In genomic region chr6:44115866-44116265, GRCh38 we compare ENCODE assay signal across 15 cellular contexts. TPM values are rescaled to one million over a fixed set of nuclear protein-coding genes. Genes with fewer than 3 reads are reported as not detected.
DNase-seq lines count a peak whose midpoint lies in the region; ATAC-seq, FAIRE-seq and TF ChIP-seq lines count a peak whose summit lies in the region.
"Had no signal": no experiment of that assay in that cellular context is flagged by ENCODE, and none has a peak within 500 bp of the region (broad histone marks: within the 10 kb centered on the region; RNA-seq: fewer than 3 reads in every experiment).

No MANE protein-coding gene starts in this region.

- H2BK15ac ChIP-seq in neuronal stem cell (ENCODE audit: low read length): no peak overlapping the region

- H3K14ac ChIP-seq in neuronal stem cell (ENCODE audit: low read length): no peak overlapping the region

- peak overlapping the region; percentile 79 for H3K4me2 ChIP-seq in osteoblast (ENCODE audit: insufficient read depth, low read length)
- no peak overlapping the region for H3K4me2 ChIP-seq in neuronal stem cell (ENCODE audit: insufficient read depth, low read length, poor library complexity, severe bottlenecking)

- H4K8ac ChIP-seq in neuronal stem cell (ENCODE audit: low read depth, low read length): no peak overlapping the region

- no peak overlapping the region for H2BK120ac ChIP-seq in neuronal stem cell (ENCODE audit: low read depth, low read length)

- peaks cover 16% of the 10 kb centered on the region for H3K4me1 ChIP-seq in CD8-positive, alpha-beta T cell (ENCODE audit: insufficient read depth, low read length)
- H3K4me1 ChIP-seq in osteoblast (ENCODE audit: insufficient read depth, low read length): peaks cover 54% of the 10 kb centered on the region
- H3K4me1 ChIP-seq in neuronal stem cell (ENCODE audit: control insufficient read depth in 2 of 2, insufficient read depth in 1 of 2, low read depth in 1 of 2, low read length in 2 of 2): peaks cover 0 to 2% of the 10 kb centered on the region in 2 donors

- no peak overlapping the region for H3K18ac ChIP-seq in neuronal stem cell (ENCODE audit: low read length)

- no peaks in the 10 kb centered on the region for H3K27me3 ChIP-seq in CD8-positive, alpha-beta T cell (ENCODE audit: insufficient read depth, low read length)
- H3K27me3 ChIP-seq in osteoblast (ENCODE audit: insufficient read depth, low read length) (no peaks in the 10 kb centered on the region), neuronal stem cell (ENCODE audit: control insufficient read depth in 3 of 3, insufficient read depth in 3 of 3, low read depth in 1 of 3, low read length in 3 of 3) (no peaks in the 10 kb centered on the region)
- H3K27me3 ChIP-seq: spleen had no signal

- H3K27me3 Mint-ChIP-seq in CD8-positive, alpha-beta T cell (ENCODE audit: low read depth): no peaks in the 10 kb centered on the region
- H3K27me3 Mint-ChIP-seq: natural killer cell treated with Interleukin-12 subunit alpha and Interleukin-12 subunit beta and Interleukin-15 and Interleukin-18, amount 100 ng/mL, for 72 hours had no signal

- H2AFZ ChIP-seq in osteoblast (ENCODE audit: low read length): no peak overlapping the region
- H2AFZ ChIP-seq in neuronal stem cell (ENCODE audit: low read length): no peak overlapping the region

- no peak overlapping the region for H3K4me3 ChIP-seq in CD8-positive, alpha-beta T cell (ENCODE audit: low read depth, low read length)
- H3K4me3 ChIP-seq in osteoblast (ENCODE audit: insufficient read depth, low read length) (no peak overlapping the region), neuronal stem cell (ENCODE audit: low read length in 2 of 2) (no peak overlapping the region)
- H3K4me3 ChIP-seq: spleen had no signal

- intact Hi-C loops in CD8-positive, alpha-beta T cell (cut with DNase I, micrococcal nuclease): no loop called here

- peaks cover 56% of the 10 kb centered on the region for H3K4me1 Mint-ChIP-seq in CD8-positive, alpha-beta T cell (ENCODE audit: low read depth)

- peaks cover 7% of the 10 kb centered on the region for H4K20me1 ChIP-seq in osteoblast (ENCODE audit: insufficient read depth, low read length)

- no peak for ATAC-seq in CD8-positive, alpha-beta T cell
- ATAC-seq in GM21786 (IDR thresholded peaks at IDR 0.05; ENCODE audit: unreplicated experiment): no peak
- ATAC-seq: natural killer cell treated with Interleukin-12 subunit alpha and Interleukin-12 subunit beta and Interleukin-15 and Interleukin-18, amount 100 ng/mL, for 72 hours had no signal

- H3K79me2 ChIP-seq in osteoblast (ENCODE audit: insufficient read depth, low read length): peaks cover 84% of the 10 kb centered on the region

- H3K4me3 Mint-ChIP-seq in CD8-positive, alpha-beta T cell: no peak overlapping the region
- H3K4me3 Mint-ChIP-seq: natural killer cell treated with Interleukin-12 subunit alpha and Interleukin-12 subunit beta and Interleukin-15 and Interleukin-18, amount 100 ng/mL, for 72 hours had no signal

- no peak overlapping the region for H2BK12ac ChIP-seq in neuronal stem cell (ENCODE audit: low read length)

- H3K9me3 Mint-ChIP-seq in CD8-positive, alpha-beta T cell: no peaks in the 10 kb centered on the region
- H3K9me3 Mint-ChIP-seq: natural killer cell treated with Interleukin-12 subunit alpha and Interleukin-12 subunit beta and Interleukin-15 and Interleukin-18, amount 100 ng/mL, for 72 hours had no signal

- H2AK5ac ChIP-seq in neuronal stem cell (ENCODE audit: low read depth, low read length): no peak overlapping the region

- H3K27ac Mint-ChIP-seq in CD8-positive, alpha-beta T cell: peak overlapping the region; percentile 49
- H3K27ac Mint-ChIP-seq: natural killer cell treated with Interleukin-12 subunit alpha and Interleukin-12 subunit beta and Interleukin-15 and Interleukin-18, amount 100 ng/mL, for 72 hours had no signal

- H3K79me1 ChIP-seq in neuronal stem cell (ENCODE audit: low read depth, low read length): peaks cover 5% of the 10 kb centered on the region

- H3K36me3 ChIP-seq in CD8-positive, alpha-beta T cell (ENCODE audit: insufficient read depth, low read length): peaks cover 35% of the 10 kb centered on the region
- peaks cover 30% of the 10 kb centered on the region for H3K36me3 ChIP-seq in osteoblast (ENCODE audit: insufficient read depth, low read length)
- peaks cover 31 to 72% of the 10 kb centered on the region in 2 donors for H3K36me3 ChIP-seq in neuronal stem cell (replicated peaks in 1 of 2; ENCODE audit: control insufficient read depth in 2 of 2, insufficient read depth in 2 of 2, low read length in 2 of 2)

- H3K4ac ChIP-seq in neuronal stem cell (ENCODE audit: low read length): no peak overlapping the region

- DNase-seq in CD8-positive, alpha-beta T cell: no peak
- DNase-seq in RCC 7860 (ENCODE audit: low spot score): peak; percentile 81
- DNase-seq in dermis blood vessel endothelial cell: peak; percentile 81
- DNase-seq in osteoblast (ENCODE audit: insufficient read length, low spot score, missing footprints): no peak
- no peak for DNase-seq in neuronal stem cell (ENCODE audit: low spot score)
- no peak for DNase-seq in NCI-H1930 (lab: John Stamatoyannopoulos, UW)
- DNase-seq in SKM-1 (lab: John Stamatoyannopoulos, UW; ENCODE audit: unreplicated experiment): no peak
- DNase-seq: erythroblast, NCI-H2029 treated with DMSO at 0.1 percent for 48 hours, spleen, T-helper 9 cell had no signal

- peaks cover 52% of the 10 kb centered on the region for H3K36me3 Mint-ChIP-seq in CD8-positive, alpha-beta T cell

- H3K9ac ChIP-seq in neuronal stem cell (ENCODE audit: low read depth, low read length, poor library complexity): no peak overlapping the region

- H3K27ac ChIP-seq in CD8-positive, alpha-beta T cell (ENCODE audit: low read depth, low read length): no peak overlapping the region
- H3K27ac ChIP-seq in osteoblast (ENCODE audit: low read depth, low read length) (peak overlapping the region; percentile 89), neuronal stem cell (replicated peaks; ENCODE audit: low read length) (no peak overlapping the region)
- H3K27ac ChIP-seq: C4-2B, spleen had no signal

- H3K23ac ChIP-seq in neuronal stem cell (ENCODE audit: low read depth, low read length, poor library complexity): no peak overlapping the region

- CTCF ChIA-PET in CD8-positive, alpha-beta T cell (lab: Charles Lee): interaction anchor here (0.6 kb wide), 1 partner anchor 9 kb away, joined by 3 read pairs; no protein-coding TSS in a partner anchor

- H2BK5ac ChIP-seq in neuronal stem cell (ENCODE audit: low read length): no peak overlapping the region

- H4K91ac ChIP-seq in neuronal stem cell (ENCODE audit: low read depth, low read length, poor library complexity): no peak overlapping the region

- no peaks in the 10 kb centered on the region for H3K9me3 ChIP-seq in CD8-positive, alpha-beta T cell (ENCODE audit: low read length)
- no peaks in the 10 kb centered on the region for H3K9me3 ChIP-seq in osteoblast (ENCODE audit: low read depth, low read length)
- H3K9me3 ChIP-seq in neuronal stem cell (replicated peaks in 1 of 2; ENCODE audit: control insufficient read depth in 2 of 2, insufficient read depth in 1 of 2, low read depth in 1 of 2, low read length in 2 of 2): no peaks in the 10 kb centered on the region
- H3K9me3 ChIP-seq: spleen had no signal

- WGBS in neuronal stem cell (ENCODE audit: extremely low coverage in 2 of 2, insufficient read length in 2 of 2, insufficient replicate concordance in 1 of 2), 2 donors: 100% methylated on average over 1 of the region's 5 CpGs; no CpG with 5 or more reads in 1 of the 2 donors

- POLR2A ChIA-PET in CD8-positive, alpha-beta T cell (lab: Charles Lee): no interaction called here

- TF ChIP-seq CTCF in CD8-positive, alpha-beta T cell (IDR thresholded peaks at IDR 0.05): no peak
- no peak for TF ChIP-seq CTCF in osteoblast (IDR thresholded peaks at IDR 0.05; ENCODE audit: extremely low read depth, low read depth, low read length)

- peak; percentile 90 for FAIRE-seq in RCC 7860 (lab: Jason Lieb, UNC)

RNA-seq across cellular contexts. Expression of gene MRPL14, which starts 11.4 kb away (rescaled TPM):
- total RNA-seq in CD8-positive, alpha-beta T cell: 10 to 100 TPM; 10.3 to 10.5 TPM
- 48.1 and 75.4 TPM in 2 replicates for total RNA-seq in dermis blood vessel endothelial cell
- 47.7 and 49.9 TPM in 2 replicates for total RNA-seq in osteoblast
- polyA plus RNA-seq in neuronal stem cell (2013, experiment 1 of 2): 64.6 TPM
- polyA plus RNA-seq in neuronal stem cell (2013, experiment 2 of 2): 66.2 TPM

RNA-seq across cellular contexts. Expression of gene TMEM63B, which starts 11.5 kb away (rescaled TPM):
- total RNA-seq in CD8-positive, alpha-beta T cell: 10 to 100 TPM; 14.1 to 19.0 TPM
- total RNA-seq in dermis blood vessel endothelial cell (33.0 and 36.3 TPM in 2 replicates), osteoblast (32.7 and 36.6 TPM in 2 replicates)
- 28.8 TPM for polyA plus RNA-seq in neuronal stem cell (2013, experiment 1 of 2)
- 27.4 TPM for polyA plus RNA-seq in neuronal stem cell (2013, experiment 2 of 2)

RNA-seq across cellular contexts. Expression of gene CAPN11, which starts 42.8 kb away (rescaled TPM):
- total RNA-seq in CD8-positive, alpha-beta T cell: under 1 TPM; 0.22 to 0.27 TPM
- total RNA-seq in dermis blood vessel endothelial cell (0.28 and 2.2 TPM in 2 replicates), osteoblast (not detected in 2 replicates)
- polyA plus RNA-seq in neuronal stem cell (2013, experiment 1 of 2): 0.17 TPM
- polyA plus RNA-seq in neuronal stem cell (2013, experiment 2 of 2): 0.14 TPM
- total RNA-seq: activated CD8-positive, alpha-beta memory T cell treated with anti-CD3 and anti-CD28 coated beads for 36 hours; natural killer cell treated with Interleukin-12 subunit alpha and Interleukin-12 subunit beta and Interleukin-15 and Interleukin-18, amount 100 ng/mL, for 72 hours had no signal

Comparison
In these comparisons a context has a peak if more than half of its experiments do, and no peak if none do; other contexts are left out.
1. DNase-seq: peak in RCC 7860 (single experiment) and dermis blood vessel endothelial cell (single experiment); none in CD8-positive, alpha-beta T cell (0 of 7), osteoblast (single experiment), neuronal stem cell (single experiment), NCI-H1930 (0 of 2) and SKM-1 (single experiment).